8 cellular contexts compared by ENCODE assay signal in genomic region chr11:119148855-119149370, GRCh38. TPM values are rescaled to one million over a fixed set of nuclear protein-coding genes. Genes with fewer than 3 reads are reported as not detected.
DNase-seq lines count a peak whose midpoint lies in the region; ATAC-seq and TF ChIP-seq lines count a peak whose summit lies in the region.

ABCG4 (plus strand) TSS chr11:119149052; CDS start chr11:119149966, 914 bp downstream.

- ATAC-seq in heart right ventricle: peak in 7 of 8 donors; percentile 19 to 59 (median 31)

- peak within 1 kb of the TSS; percentile 37 for H3K4me3 ChIP-seq in Jurkat, Clone E6-1 (ENCODE audit: low read length)
- peak within 1 kb of the TSS; percentile 8 to 68 (median 62) for H3K4me3 ChIP-seq in heart right ventricle

- no peak for DNase-seq in Jurkat, Clone E6-1 (ENCODE audit: low read depth, low spot score)
- DNase-seq in activated T-helper 9 cell treated with anti-CD3 and anti-CD28 coated beads, Interleukin-2, amount 50 U/mL, for 16 hours (ENCODE audit: low read depth): peak; percentile 9
- peak in 1 of 2 donors; percentile 48 for DNase-seq in heart right ventricle
- DNase-seq in retina: peak; percentile 60
- no peak for DNase-seq in superior temporal gyrus (ENCODE audit: extremely low spot score)
- no peak for DNase-seq in SW 1271 (lab: John Stamatoyannopoulos, UW)
- no peak for DNase-seq in GM19240 (ENCODE audit: insufficient read length, low spot score)

- peaks cover 0 to 77% (median 18%) of the 10 kb centered on the region in 7 donors for H3K27me3 ChIP-seq in heart right ventricle

- no peaks in the 10 kb centered on the region for H3K9me3 ChIP-seq in heart right ventricle

- H3K4me1 ChIP-seq in heart right ventricle: peaks cover 0 to 24% (median 11%) of the 10 kb centered on the region in 9 donors

- intact Hi-C loops in heart right ventricle (cut with DNase I): loop anchor here in 7 of 10 donors (5.0 to 10.0 kb wide), 5 partner anchors 43 to 176 kb away; no protein-coding TSS in a partner anchor

- H3K27ac ChIP-seq in C4-2B: peak within 1 kb of the TSS; percentile 5; the same call in 1 of the 2 replicates
- peak within 1 kb of the TSS in 1 of 10 donors; percentile 10 for H3K27ac ChIP-seq in heart right ventricle

- H3K36me3 ChIP-seq in heart right ventricle: no peaks in the 10 kb centered on the region

- 1 to 2% methylated on average over 24 to 58 of the region's 58 CpGs for WGBS in heart right ventricle, 2 donors

- TF ChIP-seq CTCF in C4-2B (conservative IDR thresholded peaks at IDR 0.05): no peak
- no peak for TF ChIP-seq CTCF in heart right ventricle (IDR thresholded peaks at IDR 0.05)

RNA-seq across cellular contexts. Expression of gene ABCG4, which starts in this region (rescaled TPM):
- polyA plus RNA-seq in Jurkat, Clone E6-1 (2012; ENCODE audit: insufficient read depth, insufficient read length): 0.68 TPM
- 1 to 10 TPM in 7 of 10 donors, under 1 TPM in 3; 0.40 to 1.6 (median 1.2) TPM for total RNA-seq in heart right ventricle
- 1 to 10 TPM in 1 of 2 donors, under 1 TPM in 1; 0.17 to 1.1 TPM for polyA plus RNA-seq in heart right ventricle

Comparison
In these comparisons a context has a peak if more than half of its experiments do, and no peak if none do; other contexts are left out.
1. DNase-seq: peak in activated T-helper 9 cell treated with anti-CD3 and anti-CD28 coated beads, Interleukin-2, amount 50 U/mL, for 16 hours (single experiment) and retina (single experiment); none in Jurkat, Clone E6-1 (single experiment), superior temporal gyrus (single experiment), SW 1271 (0 of 2) and GM19240 (single experiment).